Comparison of ENCODE assay signal across 13 cellular contexts in the genomic region with DNA sequence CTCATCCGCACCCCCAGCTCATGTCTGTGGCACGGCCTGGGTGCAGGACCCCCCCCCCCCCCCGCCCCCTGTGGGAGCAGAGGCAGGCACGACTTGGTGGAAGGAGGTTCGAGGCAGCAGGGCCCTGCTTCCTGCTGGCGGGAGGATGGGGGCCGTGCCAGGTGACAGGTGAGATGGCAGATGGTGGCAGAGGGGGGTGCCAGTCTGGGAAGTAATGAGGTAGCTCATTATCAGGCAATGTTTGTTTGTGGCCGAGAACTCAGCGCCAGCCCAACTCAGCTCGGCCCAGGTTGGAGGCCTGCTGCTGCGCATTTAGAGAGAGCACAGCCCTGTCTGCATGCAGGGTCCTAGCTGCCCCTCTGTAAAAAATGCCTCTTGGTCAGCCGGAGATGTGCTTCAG. TPM values are rescaled to one million over a fixed set of nuclear protein-coding genes. Genes with fewer than 3 reads are reported as not detected.
A peak's percentile ranks its signal among the peaks of the same experiment; 100 is the strongest.
DNase-seq lines count a peak whose midpoint lies in the region.
"Had no signal": no experiment of that assay in that cellular context is flagged by ENCODE, and none has a peak within 500 bp of the region (broad histone marks: within the 10 kb centered on the region; RNA-seq: fewer than 3 reads in every experiment).

No MANE protein-coding gene starts in this region.

- in situ Hi-C loops in G401 (cut with HindIII; ENCODE audit: low sequenced_read_pairs): no loop called here

- DNase-seq in NCI-H2029 (lab: John Stamatoyannopoulos, UW) (peak; percentile 41), NCI-H2029 treated with DMSO at 0.1 percent for 48 hours (lab: John Stamatoyannopoulos, UW) (no peak), G401 (ENCODE audit: low spot score) (peak; percentile 95), NCI-H2171 treated with DMSO at 0.1 percent for 48 hours (lab: John Stamatoyannopoulos, UW) (peak; percentile 90), cerebellar nuclear complex (lab: John Stamatoyannopoulos, UW) (peak; percentile 68 to 78), HK-2 (ENCODE audit: unreplicated experiment) (no peak), HuH-7 (ENCODE audit: low spot score) (no peak), AML-193 (lab: John Stamatoyannopoulos, UW) (no peak)
- DNase-seq: CD8-positive, alpha-beta memory T cell; NCI-H1436 treated with DMSO at 0.1 percent for 48 hours; NCI-H2227 treated with DMSO at 0.1 percent for 48 hours had no signal

RNA-seq across cellular contexts. Expression of a gene that starts 40.1 kb away (rescaled TPM):
- total RNA-seq in G401 (2014; rRNA removed; shearing (Covaris generic)): 22.1 and 30.0 TPM in 2 replicates
- total RNA-seq: CD8-positive, alpha-beta memory T cell; K562; PC-9 had no signal

Comparison
In these comparisons a context has a peak if more than half of its experiments do, and no peak if none do; other contexts are left out.
1. DNase-seq: peak in NCI-H2029 (single experiment), G401 (single experiment), NCI-H2171 treated with DMSO at 0.1 percent for 48 hours (single experiment) and cerebellar nuclear complex (2 of 2); none in NCI-H2029 treated with DMSO at 0.1 percent for 48 hours (single experiment), HK-2 (single experiment), HuH-7 (single experiment) and AML-193 (0 of 2).